ENCODE assay signal across 20 cellular contexts in genomic region chr11:95330332-95330731, GRCh38.
DNase-seq lines count a peak whose midpoint lies in the region; FAIRE-seq and TF ChIP-seq lines count a peak whose summit lies in the region.
"Had no signal": no experiment of that assay in that cellular context is flagged by ENCODE, and none has a peak within 500 bp of the region (broad histone marks: within the 10 kb centered on the region; RNA-seq: fewer than 3 reads in every experiment).

No MANE protein-coding gene starts in this region.

- CTCF ChIA-PET in A673 (lab: Charles Lee), result no interaction called here

- H3K27me3 ChIP-seq in A673 (replicated peaks; ENCODE audit: insufficient read depth, low read depth, low read length, poor library complexity), result no peaks in the 10 kb centered on the region
- no peaks in the 10 kb centered on the region for H3K27me3 ChIP-seq in mesenchymal stem cell (ENCODE audit: control insufficient read depth in 1 of 2, insufficient read depth in 1 of 2, low read length in 2 of 2)
- H3K27me3 ChIP-seq: brain microvascular endothelial cell, colonic mucosa, SJCRH30, upper lobe of right lung had no signal

- no peak overlapping the region for H2BK5ac ChIP-seq in mesenchymal stem cell (ENCODE audit: low read depth, low read length, poor library complexity, severe bottlenecking)

- H3K36me3 ChIP-seq in A673 (ENCODE audit: insufficient read depth, low read length, poor library complexity, severe bottlenecking) (no peaks in the 10 kb centered on the region), mesenchymal stem cell (ENCODE audit: control insufficient read depth in 1 of 2, insufficient read depth in 2 of 2, low read depth in 1 of 2, low read length in 2 of 2) (no peaks in the 10 kb centered on the region)
- H3K36me3 ChIP-seq: brain microvascular endothelial cell, colonic mucosa, HAP-1, SJCRH30, upper lobe of right lung had no signal

- 91% methylated on average over 1 of the region's 1 CpG for WGBS in mesenchymal stem cell

- H4K8ac ChIP-seq in mesenchymal stem cell (ENCODE audit: low read length), result no peak overlapping the region

- H2AFZ ChIP-seq in mesenchymal stem cell (ENCODE audit: low read depth, low read length), result no peak overlapping the region
- H2AFZ ChIP-seq: PC-9 had no signal

- H3K27ac ChIP-seq in A673 (ENCODE audit: low read depth, low read length, poor library complexity, severe bottlenecking) (no peak overlapping the region), mesenchymal stem cell (ENCODE audit: low read length, poor library complexity, severe bottlenecking) (no peak overlapping the region)
- H3K27ac ChIP-seq: brain microvascular endothelial cell, colonic mucosa, PC-9, SJCRH30, skin epidermis, upper lobe of right lung had no signal

- H2BK15ac ChIP-seq in mesenchymal stem cell (ENCODE audit: low read depth, poor library complexity, severe bottlenecking), result no peak overlapping the region

- H2AK5ac ChIP-seq in mesenchymal stem cell (ENCODE audit: low read length, severe bottlenecking), result no peak overlapping the region

- no peak for FAIRE-seq in GM12892 (lab: Jason Lieb, UNC)

- no peak overlapping the region for H3K23ac ChIP-seq in mesenchymal stem cell (ENCODE audit: low read length in 2 of 2)

- no peak overlapping the region for H3K18ac ChIP-seq in mesenchymal stem cell (ENCODE audit: low read depth in 1 of 2, low read length in 2 of 2)

- H3K9me3 ChIP-seq in A673 (ENCODE audit: low read depth, low read length, poor library complexity, severe bottlenecking) (no peaks in the 10 kb centered on the region), mesenchymal stem cell (ENCODE audit: control insufficient read depth, low read length) (no peaks in the 10 kb centered on the region)
- H3K9me3 ChIP-seq: colonic mucosa, HAP-1, SJCRH30, upper lobe of right lung had no signal

- H3K4me2 ChIP-seq in mesenchymal stem cell (ENCODE audit: low read length, poor library complexity, severe bottlenecking), result no peak overlapping the region
- H3K4me2 ChIP-seq: PC-9 had no signal

- POLR2A ChIA-PET in A673 (lab: Charles Lee; ENCODE audit: low non-redundant PET), result no interaction called here

- peak; percentile 27 for DNase-seq in A673 (ENCODE audit: low spot score)
- DNase-seq in DMS53 (lab: John Stamatoyannopoulos, UW), result peak; percentile 67
- DNase-seq in NCI-H2171 treated with DMSO at 0.1 percent for 48 hours (lab: John Stamatoyannopoulos, UW), result peak; percentile 66
- DNase-seq in mesenchymal stem cell, result no peak
- DNase-seq in NCI-H526 (lab: John Stamatoyannopoulos, UW), result no peak
- DNase-seq in GM12892 (ENCODE audit: insufficient read length), result no peak
- DNase-seq in C1 segment of cervical spinal cord (lab: John Stamatoyannopoulos, UW), result no peak
- DNase-seq: activated CD4-positive, alpha-beta T cell treated with anti-CD3 and anti-CD28 coated beads for 4 hours; brain microvascular endothelial cell; CD8-positive, alpha-beta T cell; colonic mucosa; glutamatergic neuron; NCI-H146; nephron progenitor cell; PC-9; SJCRH30; stimulated activated naive CD8-positive, alpha-beta T cell treated with anti-CD3 and anti-CD28 coated beads, Interleukin-15, Interleukin-2, amounts not matched to agents 100 U/mL and 50 U/mL, for 24 hours; upper lobe of right lung had no signal

- no peak overlapping the region for H2BK120ac ChIP-seq in mesenchymal stem cell (ENCODE audit: low read depth, low read length)

- no peak for TF ChIP-seq POLR2A in GM12892 (IDR thresholded peaks at IDR 0.05; ENCODE audit: low read depth, low read length)

- peak overlapping the region; percentile 4 for H4K91ac ChIP-seq in mesenchymal stem cell (ENCODE audit: low read length)

- H2BK12ac ChIP-seq in mesenchymal stem cell (ENCODE audit: low read length in 2 of 2), result peak overlapping the region in 1 of 2 experiments; percentile 68

- H3K14ac ChIP-seq in mesenchymal stem cell (ENCODE audit: low read length in 2 of 2), result no peak overlapping the region

- no peak overlapping the region for H3K9ac ChIP-seq in mesenchymal stem cell (ENCODE audit: low read length)

- no TSS peak for BruUV-seq in A673 (replicated peaks; lab: Mats Ljungman, UMichigan)

- H3K4me1 ChIP-seq in A673 (ENCODE audit: insufficient read depth, low read length, poor library complexity, severe bottlenecking) (no peaks in the 10 kb centered on the region), mesenchymal stem cell (ENCODE audit: control insufficient read depth, insufficient read depth, low read depth, low read length) (peaks cover 7% of the 10 kb centered on the region)
- H3K4me1 ChIP-seq: colonic mucosa, HAP-1, SJCRH30, upper lobe of right lung had no signal

- intact Hi-C loops in A673 (cut with micrococcal nuclease; ENCODE audit: unreplicated experiment), result no loop called here

- H3K4ac ChIP-seq in mesenchymal stem cell (ENCODE audit: low read depth in 1 of 2, low read length in 2 of 2), result no peak overlapping the region

- no peak for TF ChIP-seq CTCF in A673 (conservative IDR thresholded peaks at IDR 0.05; ENCODE audit: low read depth, low read length)

- H3K4me3 ChIP-seq in A673 (ENCODE audit: low read depth, low read length, poor library complexity, severe bottlenecking) (no peak overlapping the region), mesenchymal stem cell (ENCODE audit: insufficient read depth in 1 of 2, low read depth in 1 of 2, low read length in 2 of 2) (no peak overlapping the region)
- H3K4me3 ChIP-seq: colonic mucosa, HAP-1, PC-9, SJCRH30, skin epidermis, upper lobe of right lung had no signal

- no peaks in the 10 kb centered on the region for H3K79me1 ChIP-seq in mesenchymal stem cell (replicated peaks; ENCODE audit: low read length, poor library complexity, severe bottlenecking)

Comparison
In these comparisons a context has a peak if more than half of its experiments do, and no peak if none do; other contexts are left out.
1. DNase-seq: peak in A673 (single experiment), DMS53 (single experiment) and NCI-H2171 treated with DMSO at 0.1 percent for 48 hours (single experiment); none in mesenchymal stem cell (single experiment), NCI-H526 (0 of 2), GM12892 (single experiment) and C1 segment of cervical spinal cord (0 of 14).